Comparison of ENCODE assay signal across 11 cellular contexts in the genomic region with DNA sequence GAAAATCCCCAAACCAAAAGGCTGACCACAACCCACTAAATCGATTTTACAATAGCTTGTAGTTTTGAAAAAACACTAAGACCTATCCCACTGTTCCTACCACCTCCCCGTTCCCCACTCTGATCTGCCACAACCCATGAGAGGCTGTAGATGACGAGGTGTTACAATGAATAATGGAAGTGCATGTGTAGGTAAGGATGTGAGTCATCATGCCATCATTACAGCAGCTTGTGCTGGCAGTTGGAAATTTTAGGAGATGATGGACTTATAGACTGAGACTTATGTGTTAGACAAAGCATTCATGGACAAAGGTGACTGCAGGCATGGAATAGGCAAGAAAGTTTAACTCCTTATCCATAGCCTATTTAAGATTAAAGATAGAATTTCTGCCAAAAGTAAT.
DNase-seq lines count a peak whose midpoint lies in the region; ATAC-seq and TF ChIP-seq lines count a peak whose summit lies in the region.
"Had no signal": no experiment of that assay in that cellular context is flagged by ENCODE, and none has a peak within 500 bp of the region (broad histone marks: within the 10 kb centered on the region; RNA-seq: fewer than 3 reads in every experiment).

No MANE protein-coding gene starts in this region.

- H3F3A ChIP-seq in SU-DHL-6 (ENCODE audit: insufficient read depth), result peaks cover 12% of the 10 kb centered on the region; the same call in 1 of the 2 replicates

- peak overlapping the region in 1 of 2 donors; percentile 40 for H3K27ac Mint-ChIP-seq in natural killer cell
- H3K27ac Mint-ChIP-seq in nephron progenitor cell, result no peak overlapping the region

- H3K9ac ChIP-seq in SU-DHL-6 (ENCODE audit: low read length), result no peak overlapping the region

- H3K36me3 Mint-ChIP-seq in natural killer cell (no peaks in the 10 kb centered on the region), nephron progenitor cell (ENCODE audit: low read depth) (no peaks in the 10 kb centered on the region)

- no peaks in the 10 kb centered on the region for H3K9me2 ChIP-seq in SU-DHL-6 (replicated peaks; ENCODE audit: insufficient read depth, low read length)

- peak overlapping the region; percentile 53 for H3K4me2 ChIP-seq in SU-DHL-6 (ENCODE audit: low read depth, low read length, poor library complexity, severe bottlenecking)

- H2AFZ ChIP-seq in SU-DHL-6 (ENCODE audit: low read depth, low read length, severe bottlenecking), result no peak overlapping the region

- no peak overlapping the region for H3K4me3 Mint-ChIP-seq in natural killer cell
- H3K4me3 Mint-ChIP-seq in nephron progenitor cell, result no peak overlapping the region

- DNase-seq in activated CD4-positive, alpha-beta T cell treated with anti-CD3 and anti-CD28 coated beads for 48 hours, result peak; percentile 37
- no peak for DNase-seq in activated CD4-positive, alpha-beta T cell treated with anti-CD3 and anti-CD28 coated beads, Interleukin-2, amount 50 U/mL, for 4 hours
- no peak for DNase-seq in natural killer cell
- DNase-seq in NCI-H1105 treated with DMSO at 0.1 percent for 48 hours (lab: John Stamatoyannopoulos, UW), result no peak
- DNase-seq in nephron progenitor cell, result no peak
- DNase-seq: effector memory CD4-positive, alpha-beta T cell; ovary; uterus had no signal

- no peaks in the 10 kb centered on the region for H3K27me3 ChIP-seq in SU-DHL-6 (ENCODE audit: low read length)
- H3K27me3 ChIP-seq: ovary, uterus had no signal

- no peaks in the 10 kb centered on the region for H3K79me2 ChIP-seq in SU-DHL-6 (ENCODE audit: insufficient read depth, low read length)

- H3K9me3 Mint-ChIP-seq in natural killer cell (no peaks in the 10 kb centered on the region), nephron progenitor cell (no peaks in the 10 kb centered on the region)

- H3K36me3 ChIP-seq in SU-DHL-6 (ENCODE audit: low read length), result peaks cover 6% of the 10 kb centered on the region; the same call in 1 of the 2 replicates
- H3K36me3 ChIP-seq: ovary, uterus had no signal

- H3K27me3 Mint-ChIP-seq in natural killer cell (ENCODE audit: low read depth in 2 of 2) (no peaks in the 10 kb centered on the region), nephron progenitor cell (ENCODE audit: low read depth, poor library complexity) (peaks cover 7% of the 10 kb centered on the region)

- ATAC-seq in HG02763 (IDR thresholded peaks at IDR 0.05; ENCODE audit: unreplicated experiment) (peak; percentile 29), natural killer cell (peak in 2 of 3 donors; percentile 55 to 83), HG03097 (IDR thresholded peaks at IDR 0.05; ENCODE audit: low FRiP score, unreplicated experiment) (no peak)

- intact Hi-C loops in natural killer cell (cut with micrococcal nuclease), result no loop called here

- peaks cover 27 to 30% of the 10 kb centered on the region in 2 donors for H3K4me1 Mint-ChIP-seq in natural killer cell
- peaks cover 5% of the 10 kb centered on the region for H3K4me1 Mint-ChIP-seq in nephron progenitor cell

- TF ChIP-seq CTCF in SU-DHL-6 (IDR thresholded peaks at IDR 0.05; ENCODE audit: insufficient read depth, low read length, poor library complexity, severe bottlenecking) (no peak), natural killer cell (IDR thresholded peaks at IDR 0.05) (no peak), nephron progenitor cell (IDR thresholded peaks at IDR 0.05) (no peak)

- no peaks in the 10 kb centered on the region for H3K9me3 ChIP-seq in SU-DHL-6 (ENCODE audit: insufficient read depth, low read length)
- H3K9me3 ChIP-seq: ovary, uterus had no signal

- no peaks in the 10 kb centered on the region for H4K20me1 ChIP-seq in SU-DHL-6 (ENCODE audit: low read depth, low read length)

- H3K4me3 ChIP-seq in SU-DHL-6 (ENCODE audit: insufficient read depth, low read length, poor library complexity, severe bottlenecking), result no peak overlapping the region
- H3K4me3 ChIP-seq: ovary, uterus had no signal

- H3K27ac ChIP-seq in SU-DHL-6 (ENCODE audit: low read depth, low read length), result peak overlapping the region; percentile 22; the same call in 1 of the 2 replicates
- H3K27ac ChIP-seq: ovary, uterus had no signal
